Comparison of ENCODE assay signal across 11 cellular contexts in genomic region chr10:118458957-118459641, GRCh38.
DNase-seq lines count a peak whose midpoint lies in the region; ATAC-seq, FAIRE-seq and TF ChIP-seq lines count a peak whose summit lies in the region.
"Had no signal": no experiment of that assay in that cellular context is flagged by ENCODE, and none has a peak within 500 bp of the region (broad histone marks: within the 10 kb centered on the region; RNA-seq: fewer than 3 reads in every experiment).

No MANE protein-coding gene starts in this region.

- H3K4me1 ChIP-seq in K562 (replicated peaks in 1 of 2; ENCODE audit: control insufficient read depth in 2 of 2, insufficient read depth in 2 of 2, low read length in 2 of 2): peaks cover 0 to 2% of the 10 kb centered on the region in 2 experiments; a peak in 1 of 5 replicates
- H3K4me1 ChIP-seq: tibial nerve had no signal

- H3K4me3 Mint-ChIP-seq in activated T-cell treated with anti-CD3 and anti-CD28 coated beads, Interleukin-2, amount 50 U/mL, for 24 hours: peak overlapping the region; percentile 27
- H3K4me3 Mint-ChIP-seq in naive thymus-derived CD8-positive, alpha-beta T cell: peak overlapping the region; percentile 40 to 67 (median 54)
- H3K4me3 Mint-ChIP-seq: brain had no signal

- no peak for ATAC-seq in K562
- ATAC-seq in naive thymus-derived CD8-positive, alpha-beta T cell: no peak
- ATAC-seq in HG02852 (IDR thresholded peaks at IDR 0.05; ENCODE audit: unreplicated experiment): no peak

- TF ChIP-seq RAD21 in K562 (CRISPR knock-in tag; conservative IDR thresholded peaks at IDR 0.05 in 1 of 2, IDR thresholded peaks at IDR 0.05 in 1 of 2): no peak

- POLR2A ChIA-PET in K562 (lab: Yijun Ruan, JAX): interaction anchor here (1.0 kb wide), 1 partner anchor 9 kb away, joined by 3 read pairs; no protein-coding TSS in a partner anchor
- POLR2A ChIA-PET in naive thymus-derived CD8-positive, alpha-beta T cell (lab: Charles Lee): no interaction called here

- no peaks in the 10 kb centered on the region for H3K36me3 ChIP-seq in K562 (ENCODE audit: control insufficient read depth, insufficient read depth, low read length)
- H3K36me3 ChIP-seq: tibial nerve had no signal

- H3K27ac ChIP-seq in HL-60 (replicated peaks): no peak overlapping the region
- H3K27ac ChIP-seq in K562 (ENCODE audit: extremely low read depth, low read depth, low read length): no peak overlapping the region
- H3K27ac ChIP-seq: tibial nerve had no signal

- intact Hi-C loops in K562 (cut with micrococcal nuclease): loop anchor here (1.0 kb wide), 1 partner anchor 85 kb away; no protein-coding TSS in a partner anchor

- H3K27ac Mint-ChIP-seq in activated T-cell treated with anti-CD3 and anti-CD28 coated beads, Interleukin-2, amount 50 U/mL, for 24 hours: no peak overlapping the region
- peak overlapping the region in 1 of 10 donors; percentile 73 for H3K27ac Mint-ChIP-seq in naive thymus-derived CD8-positive, alpha-beta T cell
- H3K27ac Mint-ChIP-seq: brain, progenitor cell of endocrine pancreas had no signal

- no peak for TF ChIP-seq POLR2A in K562 (conservative IDR thresholded peaks at IDR 0.05)

- BruUV-seq in K562 (replicated peaks; lab: Mats Ljungman, UMichigan): no TSS peak

- no peaks in the 10 kb centered on the region for H3K9me3 ChIP-seq in K562 (replicated peaks; ENCODE audit: control insufficient read depth, insufficient read depth, low read depth, low read length)
- H3K9me3 ChIP-seq: tibial nerve had no signal

- no peaks in the 10 kb centered on the region for H3K9me1 ChIP-seq in K562 (ENCODE audit: control insufficient read depth, insufficient read depth, low read length)

- H4K20me1 ChIP-seq in K562 (replicated peaks; ENCODE audit: control insufficient read depth, insufficient read depth, low read length): no peaks in the 10 kb centered on the region

- H3K27me3 Mint-ChIP-seq in activated T-cell treated with anti-CD3 and anti-CD28 coated beads, Interleukin-2, amount 50 U/mL, for 24 hours: peaks cover 42% of the 10 kb centered on the region
- peaks cover 18 to 42% (median 23%) of the 10 kb centered on the region in 5 donors for H3K27me3 Mint-ChIP-seq in naive thymus-derived CD8-positive, alpha-beta T cell

- H2AFZ ChIP-seq in K562 (ENCODE audit: low read depth, low read length): peak overlapping the region; percentile 82

- H3K4me2 ChIP-seq in K562 (ENCODE audit: insufficient read depth, low read length): peak overlapping the region; percentile 28; the same call in 1 of the 2 replicates

- no peaks in the 10 kb centered on the region for H3K9me3 Mint-ChIP-seq in activated T-cell treated with anti-CD3 and anti-CD28 coated beads, Interleukin-2, amount 50 U/mL, for 24 hours
- H3K9me3 Mint-ChIP-seq in naive thymus-derived CD8-positive, alpha-beta T cell: peaks cover 0 to 4% (median 0%) of the 10 kb centered on the region in 9 donors

- no peaks in the 10 kb centered on the region for H3K36me3 Mint-ChIP-seq in activated T-cell treated with anti-CD3 and anti-CD28 coated beads, Interleukin-2, amount 50 U/mL, for 24 hours (ENCODE audit: low read depth)
- peaks cover 0 to 2% (median 0%) of the 10 kb centered on the region in 3 donors for H3K36me3 Mint-ChIP-seq in naive thymus-derived CD8-positive, alpha-beta T cell
- H3K36me3 Mint-ChIP-seq: brain had no signal

- in situ Hi-C loops in K562 (cut with MboI): no loop called here

- no peak overlapping the region for H3K9ac ChIP-seq in K562 (ENCODE audit: insufficient read depth in 1 of 2, low read depth in 2 of 2, low read length in 2 of 2)

- DNase-seq in activated T-cell treated with anti-CD3 and anti-CD28 coated beads, Interleukin-2, amount 50 U/mL, for 24 hours: no peak
- DNase-seq in activated T-cell treated with anti-CD3 and anti-CD28 coated beads, Interleukin-2, amount 50 U/mL, for 48 hours: no peak
- DNase-seq in HL-60 (ENCODE audit: low read depth in 1 of 2, low spot score in 1 of 2) (no peak), K562 (ENCODE audit: extremely low read depth in 1 of 4, low spot score in 3 of 4) (no peak)
- DNase-seq in naive thymus-derived CD8-positive, alpha-beta T cell: no peak
- no peak for DNase-seq in stimulated activated CD4-positive, alpha-beta T cell treated with anti-CD3 and anti-CD28 coated beads, Interleukin-2, amount 100 ng/mL, for 24 hours
- no peak for DNase-seq in activated CD8-positive, alpha-beta memory T cell treated with anti-CD3 and anti-CD28 coated beads, Interleukin-2, amount 50 U/mL, for 48 hours

- H3K79me2 ChIP-seq in K562 (ENCODE audit: control insufficient read depth, insufficient read depth, low read length): no peaks in the 10 kb centered on the region

- CTCF ChIA-PET in K562 (lab: Yijun Ruan, JAX; ENCODE audit: low intra/inter-chr PET ratio): interaction anchor here (0.7 kb wide), 1 partner anchor 922 kb away, joined by 3 read pairs; no protein-coding TSS in a partner anchor

- no peak for FAIRE-seq in K562 (lab: Jason Lieb, UNC)

- H3K27me3 ChIP-seq in HL-60 (ENCODE audit: insufficient read depth, poor library complexity, severe bottlenecking): peaks cover 3% of the 10 kb centered on the region
- H3K27me3 ChIP-seq in K562 (ENCODE audit: control insufficient read depth in 2 of 2, insufficient read depth in 2 of 2, low read length in 2 of 2): no peaks in the 10 kb centered on the region

- TF ChIP-seq CTCF in HL-60 (IDR thresholded peaks at IDR 0.05; ENCODE audit: insufficient read depth, low read length): no peak
- TF ChIP-seq CTCF in K562 (IDR thresholded peaks at IDR 0.05 in 2 of 3, conservative IDR thresholded peaks at IDR 0.05 in 1 of 3; ENCODE audit: insufficient read depth in 2 of 3, low read depth in 1 of 3, low read length in 3 of 3): no peak

- no peak for TF ChIP-seq EP300 in K562 (IDR thresholded peaks at IDR 0.05; ENCODE audit: low read length)

- H3K4me1 Mint-ChIP-seq in activated T-cell treated with anti-CD3 and anti-CD28 coated beads, Interleukin-2, amount 50 U/mL, for 24 hours (ENCODE audit: low read depth): peaks cover 7% of the 10 kb centered on the region
- H3K4me1 Mint-ChIP-seq in naive thymus-derived CD8-positive, alpha-beta T cell: peaks cover 0 to 9% (median 4%) of the 10 kb centered on the region in 4 donors

- WGBS in K562 (ENCODE audit: insufficient coverage, low coverage, missing lambda C conversion rate): 14% methylated on average over 10 of the region's 10 CpGs

- peak overlapping the region; percentile 7; the same call in 1 of the 2 replicates for H3K4me3 ChIP-seq in HL-60 (replicated peaks; ENCODE audit: insufficient read depth, low read length)
- H3K4me3 ChIP-seq in K562: no peak overlapping the region
- H3K4me3 ChIP-seq: tibial nerve had no signal

TF ChIP-seq in K562, 482 proteins besides CTCF, POLR2A, EP300 and RAD21 (continues in another document):
- TF ChIP-seq, protein P1, sequence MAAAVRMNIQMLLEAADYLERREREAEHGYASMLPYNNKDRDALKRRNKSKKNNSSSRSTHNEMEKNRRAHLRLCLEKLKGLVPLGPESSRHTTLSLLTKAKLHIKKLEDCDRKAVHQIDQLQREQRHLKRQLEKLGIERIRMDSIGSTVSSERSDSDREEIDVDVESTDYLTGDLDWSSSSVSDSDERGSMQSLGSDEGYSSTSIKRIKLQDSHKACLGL (CRISPR knock-in tag; IDR thresholded peaks at IDR 0.05; ENCODE audit: borderline replicate concordance, poor library complexity, severe bottlenecking): no peak
- TF ChIP-seq SMAD1 (IDR thresholded peaks at IDR 0.05; ENCODE audit: low read depth, low read length, partially characterized antibody) (no peak), ZEB2 (IDR thresholded peaks at IDR 0.05) (no peak), PHF21A (IDR thresholded peaks at IDR 0.05; ENCODE audit: borderline replicate concordance, low read depth) (no peak), RUNX1 (IDR thresholded peaks at IDR 0.05; ENCODE audit: low read depth) (no peak), ILF3 (IDR thresholded peaks at IDR 0.05; ENCODE audit: borderline replicate concordance) (no peak), ZNF609 (CRISPR knock-in tag; IDR thresholded peaks at IDR 0.05; ENCODE audit: borderline replicate concordance) (no peak), TSC22D4 (tag; IDR thresholded peaks at IDR 0.05) (no peak), ZC3H8 (IDR thresholded peaks at IDR 0.05) (no peak), TEAD4 (IDR thresholded peaks at IDR 0.05; ENCODE audit: low read length) (no peak), TEAD4 (CRISPR knock-in tag; IDR thresholded peaks at IDR 0.05; ENCODE audit: borderline replicate concordance) (no peak)
